1 cellular context compared by ENCODE assay signal in genomic region chr15:98683821-98684220, GRCh38.
TF ChIP-seq lines count a peak whose summit lies in the region.

No MANE protein-coding gene starts in this region.

TF ChIP-seq in A549, 52 proteins besides CTCF, POLR2A, EP300 and RAD21 (continued from another document):
- TF ChIP-seq FOSL2 (IDR thresholded peaks at IDR 0.05) (no peak), FOSL2 (CRISPR knock-in tag; IDR thresholded peaks at IDR 0.05) (no peak), USF2 (IDR thresholded peaks at IDR 0.05) (no peak), CHD4 (IDR thresholded peaks at IDR 0.05; ENCODE audit: borderline replicate concordance) (no peak), MAFK (IDR thresholded peaks at IDR 0.05; ENCODE audit: partially characterized antibody) (no peak)
- TF ChIP-seq, protein P1, sequence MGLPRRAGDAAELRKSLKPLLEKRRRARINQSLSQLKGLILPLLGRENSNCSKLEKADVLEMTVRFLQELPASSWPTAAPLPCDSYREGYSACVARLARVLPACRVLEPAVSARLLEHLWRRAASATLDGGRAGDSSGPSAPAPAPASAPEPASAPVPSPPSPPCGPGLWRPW (IDR thresholded peaks at IDR 0.05) = no peak
